ENCODE assay signal across 8 cellular contexts in the genomic region with DNA sequence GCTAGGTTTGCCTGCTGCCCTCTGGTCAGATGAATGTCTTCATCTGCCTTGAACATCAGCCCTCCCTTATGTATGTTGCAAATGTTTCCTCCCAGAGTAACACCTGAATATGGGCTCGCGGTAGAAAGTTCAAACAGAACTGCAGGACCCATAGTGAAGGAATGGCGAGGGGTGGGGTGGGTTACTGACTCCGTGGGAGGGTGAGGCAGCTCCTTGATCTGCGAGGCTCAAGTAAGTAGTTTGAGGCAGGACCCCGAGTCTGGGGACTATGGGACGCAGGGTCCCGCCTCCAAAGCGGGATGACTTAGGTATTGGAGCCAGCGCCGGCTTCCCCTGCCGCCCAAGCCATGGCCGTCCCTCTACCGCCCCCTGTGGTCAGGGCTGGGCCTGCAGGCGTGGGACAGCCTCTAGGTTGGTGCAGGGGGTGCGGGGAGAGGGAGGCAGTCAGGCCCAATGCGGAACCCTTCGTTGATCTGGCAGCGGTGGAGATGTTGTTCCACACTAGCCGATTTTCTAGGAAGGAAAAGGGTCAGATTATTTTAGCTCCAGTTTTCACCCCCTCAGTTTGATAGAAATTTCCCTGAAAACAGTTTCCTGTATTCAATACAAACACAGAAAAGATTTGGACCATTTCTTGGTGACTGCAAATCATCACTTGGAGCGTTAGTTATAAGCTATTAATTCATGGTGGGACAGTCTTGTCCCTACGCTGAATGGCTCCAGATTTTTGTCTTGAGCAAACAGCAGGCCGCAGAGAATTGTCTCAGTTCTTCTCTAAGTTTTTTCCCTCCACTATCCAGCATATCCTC.
DNase-seq lines count a peak whose midpoint lies in the region; ATAC-seq, FAIRE-seq and TF ChIP-seq lines count a peak whose summit lies in the region.

No MANE protein-coding gene starts in this region.

- H3K4me3 ChIP-seq in SK-N-MC (peak overlapping the region; percentile 36; the same call in 1 of the 2 replicates), liver (ENCODE audit: low read depth in 1 of 3, low read length in 3 of 3) (no peak overlapping the region)

- H3K4me1 ChIP-seq in liver (ENCODE audit: control insufficient read depth in 4 of 4, insufficient read depth in 4 of 4, low read length in 3 of 4), result no peaks in the 10 kb centered on the region

- peak; percentile 18 for DNase-seq in GM18507 (ENCODE audit: extremely low spot score, insufficient read length, low read depth)
- DNase-seq in SK-N-MC (ENCODE audit: low read depth, low spot score), result no peak
- DNase-seq in MCF 10A (ENCODE audit: unreplicated experiment), result peak; percentile 46
- peak; percentile 40 to 43 for DNase-seq in stimulated activated naive CD8-positive, alpha-beta T cell treated with anti-CD3 and anti-CD28 coated beads, Interleukin-15, amount 100 ng/mL, for 72 hours
- no peak for DNase-seq in NCI-H69 (lab: John Stamatoyannopoulos, UW)
- DNase-seq in NCI-H1048 (lab: John Stamatoyannopoulos, UW), result no peak

- H3K27me3 Mint-ChIP-seq in MCF 10A (ENCODE audit: insufficient read depth, unreplicated experiment), result no peaks in the 10 kb centered on the region
- no peaks in the 10 kb centered on the region for H3K27me3 Mint-ChIP-seq in stimulated activated naive CD8-positive, alpha-beta T cell treated with anti-CD3 and anti-CD28 coated beads, Interleukin-15, amount 100 ng/mL, for 72 hours

- H3K27me3 ChIP-seq in liver (ENCODE audit: control insufficient read depth in 4 of 4, insufficient read depth in 4 of 4, low read length in 3 of 4), result no peaks in the 10 kb centered on the region

- no peaks in the 10 kb centered on the region for H3K4me1 Mint-ChIP-seq in MCF 10A (ENCODE audit: insufficient read depth, unreplicated experiment)
- no peaks in the 10 kb centered on the region for H3K4me1 Mint-ChIP-seq in stimulated activated naive CD8-positive, alpha-beta T cell treated with anti-CD3 and anti-CD28 coated beads, Interleukin-15, amount 100 ng/mL, for 72 hours

- H3K9ac ChIP-seq in SK-N-MC (ENCODE audit: insufficient read length) (peak overlapping the region; percentile 30), liver (ENCODE audit: low read depth in 1 of 2, low read length in 2 of 2) (no peak overlapping the region)

- no peaks in the 10 kb centered on the region for H3K9me3 ChIP-seq in SK-N-MC (ENCODE audit: low read depth, low read length)
- H3K9me3 ChIP-seq in liver (ENCODE audit: control insufficient read depth in 4 of 4, low read length in 3 of 4), result no peaks in the 10 kb centered on the region

- H3K36me3 Mint-ChIP-seq in MCF 10A (ENCODE audit: insufficient read depth, unreplicated experiment), result no peaks in the 10 kb centered on the region

- CTCF ChIA-PET in MCF 10A (lab: Yijun Ruan, JAX), result interaction anchor here (0.6 to 3.8 kb wide), 11 partner anchors 12 to 93 kb away, joined by 3 to 23 read pairs (median 4); no protein-coding TSS in a partner anchor

- FAIRE-seq in GM18507 (lab: Jason Lieb, UNC), result no peak

- WGBS in liver, result 33% methylated on average over 23 of the region's 23 CpGs

- H3K4me3 Mint-ChIP-seq in MCF 10A (ENCODE audit: unreplicated experiment), result no peak overlapping the region
- no peak overlapping the region for H3K4me3 Mint-ChIP-seq in stimulated activated naive CD8-positive, alpha-beta T cell treated with anti-CD3 and anti-CD28 coated beads, Interleukin-15, amount 100 ng/mL, for 72 hours

- peak; percentile 65 for ATAC-seq in stimulated activated naive CD8-positive, alpha-beta T cell treated with anti-CD3 and anti-CD28 coated beads, Interleukin-15, amount 100 ng/mL, for 72 hours
- no peak for ATAC-seq in GM19452 (IDR thresholded peaks at IDR 0.05; ENCODE audit: unreplicated experiment)

- H3K36me3 ChIP-seq in SK-N-MC (ENCODE audit: insufficient read depth, low read length), result no peaks in the 10 kb centered on the region
- H3K36me3 ChIP-seq in liver (ENCODE audit: control insufficient read depth in 4 of 4, insufficient read depth in 3 of 4, low read depth in 1 of 4, low read length in 3 of 4), result no peaks in the 10 kb centered on the region

- H3K9me3 Mint-ChIP-seq in MCF 10A (ENCODE audit: unreplicated experiment), result no peaks in the 10 kb centered on the region
- H3K9me3 Mint-ChIP-seq in stimulated activated naive CD8-positive, alpha-beta T cell treated with anti-CD3 and anti-CD28 coated beads, Interleukin-15, amount 100 ng/mL, for 72 hours, result no peaks in the 10 kb centered on the region

- H3K27ac ChIP-seq in SK-N-MC (peak overlapping the region; percentile 71; the same call in 1 of the 2 replicates), liver (ENCODE audit: low read depth in 1 of 2, low read length in 2 of 2) (no peak overlapping the region)

- no peak overlapping the region for H3K27ac Mint-ChIP-seq in MCF 10A (ENCODE audit: low read depth, unreplicated experiment)
- no peak overlapping the region for H3K27ac Mint-ChIP-seq in stimulated activated naive CD8-positive, alpha-beta T cell treated with anti-CD3 and anti-CD28 coated beads, Interleukin-15, amount 100 ng/mL, for 72 hours

- intact Hi-C loops in MCF 10A (cut with micrococcal nuclease), result no loop called here

- BruUV-seq in MCF 10A (replicated peaks; lab: Mats Ljungman, UMichigan), result no TSS peak

- TF ChIP-seq RAD21 in liver (IDR thresholded peaks at IDR 0.05), result peak; percentile 65 to 75

- TF ChIP-seq CTCF in MCF 10A (IDR thresholded peaks at IDR 0.05; ENCODE audit: unreplicated experiment) (peak; percentile 75), liver (IDR thresholded peaks at IDR 0.05; ENCODE audit: low read depth, low read length, missing input control) (peak; percentile 66)

- POLR2A ChIA-PET in MCF 10A (lab: Yijun Ruan, JAX), result interaction anchor here (0.6 kb wide), 1 partner anchor 10 kb away, joined by 3 read pairs; no protein-coding TSS in a partner anchor

TF ChIP-seq in liver, 16 proteins besides CTCF, POLR2A, EP300 and RAD21:
- no peak for TF ChIP-seq EGR1 (IDR thresholded peaks at IDR 0.05; ENCODE audit: low read depth in 2 of 2)
- TF ChIP-seq, protein P1, sequence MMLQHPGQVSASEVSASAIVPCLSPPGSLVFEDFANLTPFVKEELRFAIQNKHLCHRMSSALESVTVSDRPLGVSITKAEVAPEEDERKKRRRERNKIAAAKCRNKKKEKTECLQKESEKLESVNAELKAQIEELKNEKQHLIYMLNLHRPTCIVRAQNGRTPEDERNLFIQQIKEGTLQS (IDR thresholded peaks at IDR 0.05), result no peak
- no peak for TF ChIP-seq HNF4A (conservative IDR thresholded peaks at IDR 0.05)
- TF ChIP-seq, protein P2, sequence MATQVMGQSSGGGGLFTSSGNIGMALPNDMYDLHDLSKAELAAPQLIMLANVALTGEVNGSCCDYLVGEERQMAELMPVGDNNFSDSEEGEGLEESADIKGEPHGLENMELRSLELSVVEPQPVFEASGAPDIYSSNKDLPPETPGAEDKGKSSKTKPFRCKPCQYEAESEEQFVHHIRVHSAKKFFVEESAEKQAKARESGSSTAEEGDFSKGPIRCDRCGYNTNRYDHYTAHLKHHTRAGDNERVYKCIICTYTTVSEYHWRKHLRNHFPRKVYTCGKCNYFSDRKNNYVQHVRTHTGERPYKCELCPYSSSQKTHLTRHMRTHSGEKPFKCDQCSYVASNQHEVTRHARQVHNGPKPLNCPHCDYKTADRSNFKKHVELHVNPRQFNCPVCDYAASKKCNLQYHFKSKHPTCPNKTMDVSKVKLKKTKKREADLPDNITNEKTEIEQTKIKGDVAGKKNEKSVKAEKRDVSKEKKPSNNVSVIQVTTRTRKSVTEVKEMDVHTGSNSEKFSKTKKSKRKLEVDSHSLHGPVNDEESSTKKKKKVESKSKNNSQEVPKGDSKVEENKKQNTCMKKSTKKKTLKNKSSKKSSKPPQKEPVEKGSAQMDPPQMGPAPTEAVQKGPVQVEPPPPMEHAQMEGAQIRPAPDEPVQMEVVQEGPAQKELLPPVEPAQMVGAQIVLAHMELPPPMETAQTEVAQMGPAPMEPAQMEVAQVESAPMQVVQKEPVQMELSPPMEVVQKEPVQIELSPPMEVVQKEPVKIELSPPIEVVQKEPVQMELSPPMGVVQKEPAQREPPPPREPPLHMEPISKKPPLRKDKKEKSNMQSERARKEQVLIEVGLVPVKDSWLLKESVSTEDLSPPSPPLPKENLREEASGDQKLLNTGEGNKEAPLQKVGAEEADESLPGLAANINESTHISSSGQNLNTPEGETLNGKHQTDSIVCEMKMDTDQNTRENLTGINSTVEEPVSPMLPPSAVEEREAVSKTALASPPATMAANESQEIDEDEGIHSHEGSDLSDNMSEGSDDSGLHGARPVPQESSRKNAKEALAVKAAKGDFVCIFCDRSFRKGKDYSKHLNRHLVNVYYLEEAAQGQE (IDR thresholded peaks at IDR 0.05), result no peak
- no peak for TF ChIP-seq NR2F2 (IDR thresholded peaks at IDR 0.05)
- no peak for TF ChIP-seq GABPA (IDR thresholded peaks at IDR 0.05 in 1 of 2, conservative IDR thresholded peaks at IDR 0.05 in 1 of 2)
- TF ChIP-seq, protein P3, sequence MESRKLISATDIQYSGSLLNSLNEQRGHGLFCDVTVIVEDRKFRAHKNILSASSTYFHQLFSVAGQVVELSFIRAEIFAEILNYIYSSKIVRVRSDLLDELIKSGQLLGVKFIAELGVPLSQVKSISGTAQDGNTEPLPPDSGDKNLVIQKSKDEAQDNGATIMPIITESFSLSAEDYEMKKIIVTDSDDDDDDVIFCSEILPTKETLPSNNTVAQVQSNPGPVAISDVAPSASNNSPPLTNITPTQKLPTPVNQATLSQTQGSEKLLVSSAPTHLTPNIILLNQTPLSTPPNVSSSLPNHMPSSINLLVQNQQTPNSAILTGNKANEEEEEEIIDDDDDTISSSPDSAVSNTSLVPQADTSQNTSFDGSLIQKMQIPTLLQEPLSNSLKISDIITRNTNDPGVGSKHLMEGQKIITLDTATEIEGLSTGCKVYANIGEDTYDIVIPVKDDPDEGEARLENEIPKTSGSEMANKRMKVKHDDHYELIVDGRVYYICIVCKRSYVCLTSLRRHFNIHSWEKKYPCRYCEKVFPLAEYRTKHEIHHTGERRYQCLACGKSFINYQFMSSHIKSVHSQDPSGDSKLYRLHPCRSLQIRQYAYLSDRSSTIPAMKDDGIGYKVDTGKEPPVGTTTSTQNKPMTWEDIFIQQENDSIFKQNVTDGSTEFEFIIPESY (IDR thresholded peaks at IDR 0.05), result no peak
- no peak for TF ChIP-seq YY1 (IDR thresholded peaks at IDR 0.05)
- no peak for TF ChIP-seq RXRA (IDR thresholded peaks at IDR 0.05)
- no peak for TF ChIP-seq TAF1 (conservative IDR thresholded peaks at IDR 0.05)
- TF ChIP-seq FOXA1 (IDR thresholded peaks at IDR 0.05), result no peak
- no peak for TF ChIP-seq FOXA2 (IDR thresholded peaks at IDR 0.05)
- TF ChIP-seq JUND (IDR thresholded peaks at IDR 0.05), result no peak
- TF ChIP-seq, protein P4, sequence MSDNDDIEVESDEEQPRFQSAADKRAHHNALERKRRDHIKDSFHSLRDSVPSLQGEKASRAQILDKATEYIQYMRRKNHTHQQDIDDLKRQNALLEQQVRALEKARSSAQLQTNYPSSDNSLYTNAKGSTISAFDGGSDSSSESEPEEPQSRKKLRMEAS (IDR thresholded peaks at IDR 0.05), result no peak

Comparison
In these comparisons a context has a peak if more than half of its experiments do, and no peak if none do; other contexts are left out.
1. DNase-seq: peak in GM18507 (single experiment), MCF 10A (single experiment) and stimulated activated naive CD8-positive, alpha-beta T cell treated with anti-CD3 and anti-CD28 coated beads, Interleukin-15, amount 100 ng/mL, for 72 hours (2 of 2); none in SK-N-MC (single experiment), NCI-H69 (single experiment) and NCI-H1048 (single experiment).